ENCODE assay signal across 9 cellular contexts in genomic region chr16:81836279-81837054, GRCh38. TPM values are rescaled to one million over a fixed set of nuclear protein-coding genes. Genes with fewer than 3 reads are reported as not detected.
DNase-seq lines count a peak whose midpoint lies in the region; ATAC-seq and TF ChIP-seq lines count a peak whose summit lies in the region.
"Had no signal": no experiment of that assay in that cellular context is flagged by ENCODE, and none has a peak within 500 bp of the region (broad histone marks: within the 10 kb centered on the region; RNA-seq: fewer than 3 reads in every experiment).

No MANE protein-coding gene starts in this region.

- peaks cover 0 to 37% (median 17%) of the 10 kb centered on the region in 4 donors for H3K4me1 ChIP-seq in Peyer's patch
- peaks cover 0 to 17% (median 5%) of the 10 kb centered on the region in 4 donors for H3K4me1 ChIP-seq in stomach
- peaks cover 0 to 47% (median 0%) of the 10 kb centered on the region in 12 donors for H3K4me1 ChIP-seq in heart left ventricle

- H3K27ac Mint-ChIP-seq in T-helper 2 cell treated with Interferon-gamma antibody and Interleukin-4, amounts not matched to agents 5 μg/mL and 100 μg/mL, for 36 hours: no peak overlapping the region

- intact Hi-C loops in stomach (cut with DNase I; ENCODE audit: low total_unique reads): no loop called here
- intact Hi-C loops in heart left ventricle (cut with DNase I): no loop called here

- H3K4me1 Mint-ChIP-seq in T-helper 2 cell treated with Interferon-gamma antibody and Interleukin-4, amounts not matched to agents 5 μg/mL and 100 μg/mL, for 36 hours (ENCODE audit: low read depth): peaks cover 11% of the 10 kb centered on the region

- no peaks in the 10 kb centered on the region for H3K27me3 ChIP-seq in GM06990 (replicated peaks; ENCODE audit: control insufficient read depth, insufficient read depth, low read length)
- no peaks in the 10 kb centered on the region for H3K27me3 ChIP-seq in Peyer's patch
- H3K27me3 ChIP-seq in stomach: no peaks in the 10 kb centered on the region
- no peaks in the 10 kb centered on the region for H3K27me3 ChIP-seq in MG63
- H3K27me3 ChIP-seq in heart left ventricle: peaks cover 0 to 3% (median 0%) of the 10 kb centered on the region in 9 donors
- H3K27me3 ChIP-seq: esophagus squamous epithelium had no signal

- DNase-seq in GM06990 (ENCODE audit: extremely low read depth, insufficient read length) (peak; percentile 70), Peyer's patch (peak in 2 of 3 donors; percentile 68 to 69), stomach (no peak), MG63 (no peak), heart left ventricle (no peak)
- DNase-seq in T-helper 2 cell treated with Interferon-gamma antibody and Interleukin-4, amounts not matched to agents 5 μg/mL and 100 μg/mL, for 36 hours (ENCODE audit: low spot score): no peak
- DNase-seq: esophagus squamous epithelium had no signal

- H3K27me3 Mint-ChIP-seq in T-helper 2 cell treated with Interferon-gamma antibody and Interleukin-4, amounts not matched to agents 5 μg/mL and 100 μg/mL, for 36 hours (ENCODE audit: low read depth): no peaks in the 10 kb centered on the region

- TF ChIP-seq CTCF in GM06990 (IDR thresholded peaks at IDR 0.05; ENCODE audit: insufficient read depth, low read length, poor library complexity, severe bottlenecking) (no peak), Peyer's patch (IDR thresholded peaks at IDR 0.05) (no peak), stomach (IDR thresholded peaks at IDR 0.05) (no peak), heart left ventricle (IDR thresholded peaks at IDR 0.05) (no peak)

- no peak for TF ChIP-seq POLR2A in Peyer's patch (IDR thresholded peaks at IDR 0.05)
- no peak for TF ChIP-seq POLR2A in stomach (IDR thresholded peaks at IDR 0.05)
- TF ChIP-seq POLR2A in heart left ventricle (IDR thresholded peaks at IDR 0.05): no peak

- ATAC-seq in GM19372 (IDR thresholded peaks at IDR 0.05; ENCODE audit: low read depth, unreplicated experiment) (peak; percentile 73), HG02981 (IDR thresholded peaks at IDR 0.05; ENCODE audit: unreplicated experiment) (peak; percentile 75), heart left ventricle (no peak)

- no peak overlapping the region for H3K4me3 Mint-ChIP-seq in T-helper 2 cell treated with Interferon-gamma antibody and Interleukin-4, amounts not matched to agents 5 μg/mL and 100 μg/mL, for 36 hours

- H3K36me3 ChIP-seq in GM06990 (ENCODE audit: control insufficient read depth, insufficient read depth, low read length): peaks cover 15% of the 10 kb centered on the region
- no peaks in the 10 kb centered on the region for H3K36me3 ChIP-seq in Peyer's patch
- H3K36me3 ChIP-seq in stomach: no peaks in the 10 kb centered on the region
- H3K36me3 ChIP-seq in MG63: no peaks in the 10 kb centered on the region
- H3K36me3 ChIP-seq in heart left ventricle: no peaks in the 10 kb centered on the region
- H3K36me3 ChIP-seq: esophagus squamous epithelium had no signal

- H3K36me3 Mint-ChIP-seq in T-helper 2 cell treated with Interferon-gamma antibody and Interleukin-4, amounts not matched to agents 5 μg/mL and 100 μg/mL, for 36 hours (ENCODE audit: low read depth): no peaks in the 10 kb centered on the region

- H3K4me3 ChIP-seq in GM06990 (replicated peaks; ENCODE audit: low read depth, low read length) (no peak overlapping the region), Peyer's patch (no peak overlapping the region), stomach (no peak overlapping the region), MG63 (no peak overlapping the region), heart left ventricle (no peak overlapping the region)
- H3K4me3 ChIP-seq: esophagus squamous epithelium had no signal

- no peaks in the 10 kb centered on the region for H3K9me3 Mint-ChIP-seq in T-helper 2 cell treated with Interferon-gamma antibody and Interleukin-4, amounts not matched to agents 5 μg/mL and 100 μg/mL, for 36 hours

- H3K27ac ChIP-seq in Peyer's patch (peak overlapping the region in 1 of 4 donors; percentile 83), stomach (peak overlapping the region in 1 of 5 donors; percentile 21), heart left ventricle (no peak overlapping the region)

- H3K9me3 ChIP-seq in Peyer's patch: no peaks in the 10 kb centered on the region
- no peaks in the 10 kb centered on the region for H3K9me3 ChIP-seq in stomach
- no peaks in the 10 kb centered on the region for H3K9me3 ChIP-seq in MG63
- no peaks in the 10 kb centered on the region for H3K9me3 ChIP-seq in heart left ventricle
- H3K9me3 ChIP-seq: esophagus squamous epithelium had no signal

- TF ChIP-seq EP300 in stomach (IDR thresholded peaks at IDR 0.05): no peak

- 71 to 78% (median 74%) methylated on average over 11 to 12 of the region's 12 CpGs for WGBS in stomach, 5 donors
- WGBS in heart left ventricle, 4 donors: 75 to 88% (median 81%) methylated on average over 11 to 12 of the region's 12 CpGs

RNA-seq across cellular contexts. Expression of gene PLCG2, which starts 57.4 kb away (rescaled TPM):
- total RNA-seq in Peyer's patch (100 to 1,000 TPM in 1 of 4 donors, 10 to 100 TPM in 3; 30.5 to 243 (median 56.2) TPM), stomach (10 to 100 TPM in 4 of 5 donors, 1 to 10 TPM in 1; 8.1 to 68.5 (median 14.6) TPM), heart left ventricle (10 to 100 TPM in 2 of 9 donors, 1 to 10 TPM in 7; 3.7 to 35.4 (median 6.0) TPM)
- polyA plus RNA-seq in stomach (1 to 10 TPM in 2 of 3 donors, under 1 TPM in 1; 0.87 to 4.1 (median 2.0) TPM), heart left ventricle (1 to 10 TPM; 2.0 to 2.5 TPM)
- 0.37 and 1.0 TPM in 2 replicates for total RNA-seq in MG63 (2014; rRNA removed; shearing (Covaris generic); ENCODE audit: low replicate concordance)

Comparison
In these comparisons a context has a peak if more than half of its experiments do, and no peak if none do; other contexts are left out.
1. DNase-seq: peak in GM06990 (single experiment) and Peyer's patch (2 of 3); none in stomach (single experiment), MG63 (single experiment), heart left ventricle (0 of 5) and T-helper 2 cell treated with Interferon-gamma antibody and Interleukin-4, amounts not matched to agents 5 μg/mL and 100 μg/mL, for 36 hours (single experiment).
2. ATAC-seq: peak in GM19372 (single experiment) and HG02981 (single experiment); none in heart left ventricle (0 of 4).